ENCODE assay signal across 1 cellular context in genomic region chr3:151816091-151816604, GRCh38.
TF ChIP-seq lines count a peak whose summit lies in the region.

No MANE protein-coding gene starts in this region.

TF ChIP-seq in HepG2, 621 proteins besides CTCF, POLR2A, EP300 and RAD21 (continued from another document and continues in another):
- TF ChIP-seq FOXO4 (CRISPR knock-in tag; conservative IDR thresholded peaks at IDR 0.05) (no peak), AHR (CRISPR knock-in tag; IDR thresholded peaks at IDR 0.05) (no peak), ZNF580 (CRISPR knock-in tag; IDR thresholded peaks at IDR 0.05; ENCODE audit: borderline replicate concordance, low read depth) (peak; percentile 67; the same call in 1 of the 2 replicates), KAT7 (CRISPR knock-in tag; IDR thresholded peaks at IDR 0.05; ENCODE audit: borderline replicate concordance) (no peak), ZBTB34 (CRISPR knock-in tag; IDR thresholded peaks at IDR 0.05) (no peak; the same call in 1 of the 2 replicates), SIX1 (CRISPR knock-in tag; IDR thresholded peaks at IDR 0.05; ENCODE audit: borderline replicate concordance) (0 out of 2 replicates have a peak, but pooled peaks have one; percentile 18), SRY (CRISPR knock-in tag; IDR thresholded peaks at IDR 0.05) (no peak), ARID5B (CRISPR knock-in tag; IDR thresholded peaks at IDR 0.05) (peak; percentile 84), MATR3 (CRISPR knock-in tag; IDR thresholded peaks at IDR 0.05) (no peak), ZNF441 (CRISPR knock-in tag; IDR thresholded peaks at IDR 0.05; ENCODE audit: borderline replicate concordance) (no peak), ZNF790 (CRISPR knock-in tag; IDR thresholded peaks at IDR 0.05; ENCODE audit: borderline replicate concordance) (no peak), ZBED4 (CRISPR knock-in tag; IDR thresholded peaks at IDR 0.05; ENCODE audit: borderline replicate concordance) (no peak), USF2 (IDR thresholded peaks at IDR 0.05; ENCODE audit: low read depth, low read length) (no peak), USF2 (CRISPR knock-in tag; IDR thresholded peaks at IDR 0.05; ENCODE audit: borderline replicate concordance) (no peak), TCF7 (IDR thresholded peaks at IDR 0.05; ENCODE audit: low read depth) (peak; percentile 44; the same call in 1 of the 2 replicates), KAT8 (CRISPR knock-in tag; IDR thresholded peaks at IDR 0.05) (peak; percentile 47; the same call in 1 of the 2 replicates), KLF16 (CRISPR knock-in tag; IDR thresholded peaks at IDR 0.05) (no peak; a peak in 1 of 4 replicates), ZZZ3 (CRISPR knock-in tag; IDR thresholded peaks at IDR 0.05; ENCODE audit: borderline replicate concordance) (no peak), HOXA5 (CRISPR knock-in tag; IDR thresholded peaks at IDR 0.05) (no peak), MIER2 (CRISPR knock-in tag; IDR thresholded peaks at IDR 0.05) (no peak), ZBTB33 (CRISPR knock-in tag; IDR thresholded peaks at IDR 0.05) (no peak), MTA1 (CRISPR knock-in tag; IDR thresholded peaks at IDR 0.05; ENCODE audit: borderline replicate concordance) (no peak), SP5 (CRISPR knock-in tag; IDR thresholded peaks at IDR 0.05; ENCODE audit: borderline replicate concordance, low read depth) (0 out of 2 replicates have a peak, but pooled peaks have one; percentile 36), HOMEZ (CRISPR knock-in tag; IDR thresholded peaks at IDR 0.05; ENCODE audit: low read depth) (peak; percentile 69; the same call in 1 of the 2 replicates), ZNF503 (CRISPR knock-in tag; IDR thresholded peaks at IDR 0.05) (0 out of 2 replicates have a peak, but pooled peaks have one; percentile 46), FOXJ3 (CRISPR knock-in tag; IDR thresholded peaks at IDR 0.05; ENCODE audit: borderline replicate concordance) (peak; percentile 56; the same call in 1 of the 2 replicates), RBM22 (optimal IDR thresholded peaks at IDR 0.05; ENCODE audit: low read length) (no peak), CCAR2 (optimal IDR thresholded peaks at IDR 0.05; ENCODE audit: low read depth, low read length) (no peak), ZNF557 (CRISPR knock-in tag; IDR thresholded peaks at IDR 0.05) (no peak), ZFX (CRISPR knock-in tag; IDR thresholded peaks at IDR 0.05; ENCODE audit: low read depth) (0 out of 2 replicates have a peak, but pooled peaks have one; percentile 19), THRA (CRISPR knock-in tag; IDR thresholded peaks at IDR 0.05; ENCODE audit: borderline replicate concordance) (0 out of 2 replicates have a peak, but pooled peaks have one; percentile 43), FOSL2 (CRISPR knock-in tag; IDR thresholded peaks at IDR 0.05) (peak; percentile 80), ADNP (CRISPR knock-in tag; IDR thresholded peaks at IDR 0.05) (no peak), SYNCRIP (IDR thresholded peaks at IDR 0.05; ENCODE audit: insufficient read depth, low read depth, low read length) (no peak), ZNF616 (CRISPR knock-in tag; IDR thresholded peaks at IDR 0.05; ENCODE audit: low read depth) (no peak), ZNF597 (CRISPR knock-in tag; IDR thresholded peaks at IDR 0.05) (no peak)
